In genomic region chr3:127105587-127105986, GRCh38 we compare ENCODE assay signal across 15 cellular contexts.
"Had no signal": no experiment of that assay in that cellular context is flagged by ENCODE, and none has a peak within 500 bp of the region (broad histone marks: within the 10 kb centered on the region; RNA-seq: fewer than 3 reads in every experiment).

No MANE protein-coding gene starts in this region.

- H3K4me3 ChIP-seq: ascending aorta, breast epithelium, left ventricle myocardium inferior, right atrium auricular region, skin epidermis, upper lobe of right lung had no signal

- H3K4me1 Mint-ChIP-seq: activated naive CD4-positive, alpha-beta T cell treated with anti-CD3 and anti-CD28 coated beads, Interleukin-2, amount 10 ng/mL, durations not matched to agents 7 days and 5 days; naive thymus-derived CD8-positive, alpha-beta T cell had no signal

- H3K27ac Mint-ChIP-seq: activated naive CD4-positive, alpha-beta T cell treated with anti-CD3 and anti-CD28 coated beads, Interleukin-2, amount 10 ng/mL, durations not matched to agents 7 days and 5 days; naive thymus-derived CD8-positive, alpha-beta T cell had no signal

- H3K36me3 Mint-ChIP-seq: activated naive CD4-positive, alpha-beta T cell treated with anti-CD3 and anti-CD28 coated beads, Interleukin-2, amount 10 ng/mL, durations not matched to agents 7 days and 5 days; naive thymus-derived CD8-positive, alpha-beta T cell had no signal

- H3K27ac ChIP-seq: ascending aorta, breast epithelium, left ventricle myocardium inferior, right atrium auricular region, skin epidermis, upper lobe of right lung had no signal

- H3K27me3 ChIP-seq: ascending aorta, right atrium auricular region, upper lobe of right lung had no signal

- H3K4me3 Mint-ChIP-seq: activated naive CD4-positive, alpha-beta T cell treated with anti-CD3 and anti-CD28 coated beads, Interleukin-2, amount 10 ng/mL, durations not matched to agents 7 days and 5 days; naive thymus-derived CD8-positive, alpha-beta T cell had no signal

- H3K36me3 ChIP-seq: ascending aorta, breast epithelium, left ventricle myocardium inferior, right atrium auricular region, upper lobe of right lung had no signal

- H3K9me3 ChIP-seq: ascending aorta, breast epithelium, left ventricle myocardium inferior, right atrium auricular region, upper lobe of right lung had no signal

- DNase-seq: activated CD4-positive, alpha-beta T cell treated with anti-CD3 and anti-CD28 coated beads, Interleukin-2, amount 50 U/mL, for 48 hours; activated naive CD4-positive, alpha-beta T cell treated with anti-CD3 and anti-CD28 coated beads, Interleukin-2, amount 10 ng/mL, durations not matched to agents 7 days and 5 days; activated T-cell treated with anti-CD3 and anti-CD28 coated beads, Interleukin-2, amount 50 U/mL, for 1 hour; left ventricle myocardium inferior; naive thymus-derived CD8-positive, alpha-beta T cell; posterior cingulate gyrus; stimulated activated naive CD8-positive, alpha-beta T cell treated with anti-CD3 and anti-CD28 coated beads, Interleukin-15, Interleukin-2, amounts not matched to agents 100 U/mL and 50 U/mL, for 24 hours; T-helper 1 cell; T1000; upper lobe of right lung had no signal

- ATAC-seq: esophagus mucosa; naive thymus-derived CD8-positive, alpha-beta T cell; stimulated activated naive CD8-positive, alpha-beta T cell treated with anti-CD3 and anti-CD28 coated beads, Interleukin-15, Interleukin-2, amounts not matched to agents 100 U/mL and 50 U/mL, for 24 hours; upper lobe of right lung had no signal

- H3K4me1 ChIP-seq: ascending aorta, breast epithelium, left ventricle myocardium inferior, right atrium auricular region, upper lobe of right lung had no signal

- H3K9me3 Mint-ChIP-seq: activated naive CD4-positive, alpha-beta T cell treated with anti-CD3 and anti-CD28 coated beads, Interleukin-2, amount 10 ng/mL, durations not matched to agents 7 days and 5 days had no signal
